24 cellular contexts compared by ENCODE assay signal in genomic region chrX:99914676-99915075, GRCh38.
DNase-seq lines count a peak whose midpoint lies in the region; ATAC-seq and TF ChIP-seq lines count a peak whose summit lies in the region.
"Had no signal": no experiment of that assay in that cellular context is flagged by ENCODE, and none has a peak within 500 bp of the region (broad histone marks: within the 10 kb centered on the region; RNA-seq: fewer than 3 reads in every experiment).

No MANE protein-coding gene starts in this region.

- ATAC-seq in left colon (no peak), HG03442 (IDR thresholded peaks at IDR 0.05; ENCODE audit: unreplicated experiment) (no peak)
- ATAC-seq: A549; CD8-positive, alpha-beta T cell; naive thymus-derived CD8-positive, alpha-beta T cell had no signal

- intact Hi-C loops in left colon (cut with DNase I, micrococcal nuclease): no loop called here

- no peak for TF ChIP-seq CTCF in 22Rv1 (IDR thresholded peaks at IDR 0.05)

- H3K27ac ChIP-seq in 22Rv1: peak overlapping the region; percentile 85
- H3K27ac ChIP-seq: A549, adrenal gland, brain microvascular endothelial cell, skin epidermis, thoracic aorta, uterus had no signal

- peak; percentile 66 for DNase-seq in NCI-H1105 treated with DMSO at 0.1 percent for 48 hours (lab: John Stamatoyannopoulos, UW)
- peak; percentile 83 for DNase-seq in NCI-H748 treated with DMSO at 0.1 percent for 48 hours (lab: John Stamatoyannopoulos, UW)
- peak; percentile 14 for DNase-seq in kidney tubule cell (ENCODE audit: low spot score)
- DNase-seq in dermis blood vessel endothelial cell: no peak
- DNase-seq in activated CD4-positive, alpha-beta T cell treated with anti-CD3 and anti-CD28 coated beads for 4 hours: no peak
- no peak for DNase-seq in left colon
- DNase-seq: activated CD4-positive, alpha-beta memory T cell treated with anti-CD3 and anti-CD28 coated beads for 36 hours; activated CD8-positive, alpha-beta memory T cell treated with anti-CD3 and anti-CD28 coated beads, Interleukin-2, amount 50 U/mL, for 4 hours; activated naive CD4-positive, alpha-beta T cell treated with anti-CD3 and anti-CD28 coated beads for 36 hours; adrenal gland; AML-193; brain microvascular endothelial cell; CD8-positive, alpha-beta T cell; islet precursor cell; naive thymus-derived CD8-positive, alpha-beta T cell; NCI-H1048; NCI-H2171; NCI-H524 treated with DMSO at 0.1 percent for 48 hours; uterus had no signal

Comparison
In these comparisons a context has a peak if more than half of its experiments do, and no peak if none do; other contexts are left out.
1. DNase-seq: peak in NCI-H1105 treated with DMSO at 0.1 percent for 48 hours (single experiment), NCI-H748 treated with DMSO at 0.1 percent for 48 hours (single experiment) and kidney tubule cell (single experiment); none in dermis blood vessel endothelial cell (single experiment), activated CD4-positive, alpha-beta T cell treated with anti-CD3 and anti-CD28 coated beads for 4 hours (0 of 2) and left colon (0 of 2).